ENCODE assay signal across 18 cellular contexts in genomic region chrX:150697641-150698040, GRCh38. TPM values are rescaled to one million over a fixed set of nuclear protein-coding genes. Genes with fewer than 3 reads are reported as not detected.
DNase-seq lines count a peak whose midpoint lies in the region; ATAC-seq lines count a peak whose summit lies in the region.
"Had no signal": no experiment of that assay in that cellular context is flagged by ENCODE, and none has a peak within 500 bp of the region (broad histone marks: within the 10 kb centered on the region; RNA-seq: fewer than 3 reads in every experiment).

No MANE protein-coding gene starts in this region.

- no peak overlapping the region for H3K9ac ChIP-seq in Karpas-422 (ENCODE audit: low read length)
- H3K9ac ChIP-seq: SK-N-SH had no signal

- no peaks in the 10 kb centered on the region for H3K9me2 ChIP-seq in Karpas-422 (replicated peaks; ENCODE audit: insufficient read depth, low read length)
- H3K9me2 ChIP-seq: SK-N-SH had no signal

- H3K4me1 ChIP-seq in Karpas-422 (ENCODE audit: low read length) = peaks cover 49% of the 10 kb centered on the region

- H2AFZ ChIP-seq in Karpas-422 (ENCODE audit: low read length) = no peak overlapping the region
- H2AFZ ChIP-seq: PC-9 had no signal

- H3K4me2 ChIP-seq in Karpas-422 (ENCODE audit: low read depth, low read length, poor library complexity, severe bottlenecking) = no peak overlapping the region
- H3K4me2 ChIP-seq: PC-9, SK-N-SH had no signal

- H3K4me1 Mint-ChIP-seq in activated CD4-positive, alpha-beta T cell treated with anti-CD3 and anti-CD28 coated beads, Interleukin-2, amount 10 ng/mL, durations not matched to agents 24 days and 14 days = peaks cover 41% of the 10 kb centered on the region
- peaks cover 38% of the 10 kb centered on the region for H3K4me1 Mint-ChIP-seq in activated T-helper 2 cell treated with anti-CD3 and anti-CD28 coated beads, Interferon-gamma antibody, Interleukin-2, Interleukin-4, amounts not matched to agents 10 μg/mL and 5 μg/mL and 100 μg/mL, durations not matched to agents 14 hours and 24 hours and 36 hours (ENCODE audit: low read depth)
- peaks cover 26 to 35% of the 10 kb centered on the region in 2 donors for H3K4me1 Mint-ChIP-seq in natural killer cell treated with Interleukin-12 subunit alpha and Interleukin-12 subunit beta and Interleukin-15 and Interleukin-18, amount 100 ng/mL, for 72 hours (ENCODE audit: low read depth in 2 of 2)

- H3K36me3 ChIP-seq in Karpas-422 (ENCODE audit: insufficient read depth, low read length) = peaks cover 9% of the 10 kb centered on the region; the same call in 1 of the 2 replicates
- H3K36me3 ChIP-seq: vagina had no signal

- no peak overlapping the region for H3K4me3 ChIP-seq in Karpas-422 (ENCODE audit: low read length)
- H3K4me3 ChIP-seq: PC-9, vagina had no signal

- peak overlapping the region; percentile 94 for H3K27ac ChIP-seq in Karpas-422 (ENCODE audit: low read length)
- H3K27ac ChIP-seq: PC-9, vagina had no signal

- peak overlapping the region; percentile 95 for H3K27ac Mint-ChIP-seq in activated CD4-positive, alpha-beta T cell treated with anti-CD3 and anti-CD28 coated beads, Interleukin-2, amount 10 ng/mL, durations not matched to agents 24 days and 14 days
- peak overlapping the region; percentile 92 for H3K27ac Mint-ChIP-seq in activated T-helper 2 cell treated with anti-CD3 and anti-CD28 coated beads, Interferon-gamma antibody, Interleukin-2, Interleukin-4, amounts not matched to agents 10 μg/mL and 5 μg/mL and 100 μg/mL, durations not matched to agents 14 hours and 24 hours and 36 hours
- H3K27ac Mint-ChIP-seq in natural killer cell treated with Interleukin-12 subunit alpha and Interleukin-12 subunit beta and Interleukin-15 and Interleukin-18, amount 100 ng/mL, for 72 hours = peak overlapping the region; percentile 78 to 91

- H4K20me1 ChIP-seq in Karpas-422 (ENCODE audit: insufficient read depth, low read depth, low read length) = peaks cover 6% of the 10 kb centered on the region; the same call in 1 of the 2 replicates

- H3K27me3 ChIP-seq in Karpas-422 (ENCODE audit: low read length) = no peaks in the 10 kb centered on the region
- H3K27me3 ChIP-seq: vagina had no signal

- no peaks in the 10 kb centered on the region for H3K27me3 Mint-ChIP-seq in activated CD4-positive, alpha-beta T cell treated with anti-CD3 and anti-CD28 coated beads, Interleukin-2, amount 10 ng/mL, durations not matched to agents 24 days and 14 days
- H3K27me3 Mint-ChIP-seq in activated T-helper 2 cell treated with anti-CD3 and anti-CD28 coated beads, Interferon-gamma antibody, Interleukin-2, Interleukin-4, amounts not matched to agents 10 μg/mL and 5 μg/mL and 100 μg/mL, durations not matched to agents 14 hours and 24 hours and 36 hours (ENCODE audit: low read depth) = no peaks in the 10 kb centered on the region
- H3K27me3 Mint-ChIP-seq in natural killer cell treated with Interleukin-12 subunit alpha and Interleukin-12 subunit beta and Interleukin-15 and Interleukin-18, amount 100 ng/mL, for 72 hours = peaks cover 0 to 3% of the 10 kb centered on the region in 2 donors
- H3K27me3 Mint-ChIP-seq: effector memory CD8-positive, alpha-beta T cell had no signal

- H3K9me3 Mint-ChIP-seq in activated CD4-positive, alpha-beta T cell treated with anti-CD3 and anti-CD28 coated beads, Interleukin-2, amount 10 ng/mL, durations not matched to agents 24 days and 14 days = no peaks in the 10 kb centered on the region
- H3K9me3 Mint-ChIP-seq in activated T-helper 2 cell treated with anti-CD3 and anti-CD28 coated beads, Interferon-gamma antibody, Interleukin-2, Interleukin-4, amounts not matched to agents 10 μg/mL and 5 μg/mL and 100 μg/mL, durations not matched to agents 14 hours and 24 hours and 36 hours = no peaks in the 10 kb centered on the region
- H3K9me3 Mint-ChIP-seq in natural killer cell treated with Interleukin-12 subunit alpha and Interleukin-12 subunit beta and Interleukin-15 and Interleukin-18, amount 100 ng/mL, for 72 hours = no peaks in the 10 kb centered on the region
- H3K9me3 Mint-ChIP-seq: effector memory CD8-positive, alpha-beta T cell had no signal

- intact Hi-C loops in activated CD4-positive, alpha-beta T cell treated with anti-CD3 and anti-CD28 coated beads, Interleukin-2, amount 10 ng/mL, durations not matched to agents 24 days and 14 days (cut with micrococcal nuclease) = loop anchor here (2.0 kb wide), 2 partner anchors 15 to 123 kb away; no protein-coding TSS in a partner anchor
- intact Hi-C loops in activated T-helper 2 cell treated with anti-CD3 and anti-CD28 coated beads, Interferon-gamma antibody, Interleukin-2, Interleukin-4, amounts not matched to agents 10 μg/mL and 5 μg/mL and 100 μg/mL, durations not matched to agents 14 hours and 24 hours and 36 hours (cut with micrococcal nuclease) = loop anchor here (5.0 to 10.0 kb wide), 3 partner anchors 215 to 1153 kb away; partner anchors contain the start of genes EOLA1, EOLA2 and HSFX3
- intact Hi-C loops in left ventricle myocardium superior (cut with micrococcal nuclease) = no loop called here

- H3K9me3 ChIP-seq in Karpas-422 (ENCODE audit: low read length) = no peaks in the 10 kb centered on the region
- H3K9me3 ChIP-seq: SK-N-SH, vagina had no signal

- H3K79me2 ChIP-seq in Karpas-422 (ENCODE audit: low read length) = peaks cover 72% of the 10 kb centered on the region

- peak; percentile 18 to 46 for ATAC-seq in natural killer cell treated with Interleukin-12 subunit alpha and Interleukin-12 subunit beta and Interleukin-15 and Interleukin-18, amount 100 ng/mL, for 72 hours
- ATAC-seq in GM21367 (IDR thresholded peaks at IDR 0.05; ENCODE audit: unreplicated experiment) (no peak), left ventricle myocardium superior (no peak)
- ATAC-seq: effector memory CD8-positive, alpha-beta T cell had no signal

- H3K36me3 Mint-ChIP-seq in activated CD4-positive, alpha-beta T cell treated with anti-CD3 and anti-CD28 coated beads, Interleukin-2, amount 10 ng/mL, durations not matched to agents 24 days and 14 days (ENCODE audit: low read depth) = peaks cover 25% of the 10 kb centered on the region
- peaks cover 29% of the 10 kb centered on the region for H3K36me3 Mint-ChIP-seq in activated T-helper 2 cell treated with anti-CD3 and anti-CD28 coated beads, Interferon-gamma antibody, Interleukin-2, Interleukin-4, amounts not matched to agents 10 μg/mL and 5 μg/mL and 100 μg/mL, durations not matched to agents 14 hours and 24 hours and 36 hours (ENCODE audit: low read depth)
- no peaks in the 10 kb centered on the region for H3K36me3 Mint-ChIP-seq in natural killer cell treated with Interleukin-12 subunit alpha and Interleukin-12 subunit beta and Interleukin-15 and Interleukin-18, amount 100 ng/mL, for 72 hours

- peak overlapping the region; percentile 80 for H3K4me3 Mint-ChIP-seq in activated CD4-positive, alpha-beta T cell treated with anti-CD3 and anti-CD28 coated beads, Interleukin-2, amount 10 ng/mL, durations not matched to agents 24 days and 14 days
- H3K4me3 Mint-ChIP-seq in activated T-helper 2 cell treated with anti-CD3 and anti-CD28 coated beads, Interferon-gamma antibody, Interleukin-2, Interleukin-4, amounts not matched to agents 10 μg/mL and 5 μg/mL and 100 μg/mL, durations not matched to agents 14 hours and 24 hours and 36 hours (ENCODE audit: low read depth) = peak overlapping the region; percentile 18
- H3K4me3 Mint-ChIP-seq in natural killer cell treated with Interleukin-12 subunit alpha and Interleukin-12 subunit beta and Interleukin-15 and Interleukin-18, amount 100 ng/mL, for 72 hours = peak overlapping the region; percentile 84

- DNase-seq in activated CD4-positive, alpha-beta T cell treated with anti-CD3 and anti-CD28 coated beads, Interleukin-2, amount 10 ng/mL, durations not matched to agents 24 days and 14 days = no peak
- DNase-seq in activated CD4-positive, alpha-beta T cell treated with anti-CD3 and anti-CD28 coated beads, Interleukin-2, amount 50 U/mL, for 1 hour = no peak
- DNase-seq in Karpas-422 (no peak), superior temporal gyrus (ENCODE audit: extremely low spot score) (no peak), left ventricle myocardium superior (no peak)
- no peak for DNase-seq in activated T-helper 2 cell treated with anti-CD3 and anti-CD28 coated beads, Interferon-gamma antibody, Interleukin-2, Interleukin-4, amounts not matched to agents 10 μg/mL and 5 μg/mL and 100 μg/mL, durations not matched to agents 14 hours and 24 hours and 36 hours (ENCODE audit: low spot score)
- DNase-seq in natural killer cell treated with Interleukin-12 subunit alpha and Interleukin-12 subunit beta and Interleukin-15 and Interleukin-18, amount 100 ng/mL, for 72 hours (ENCODE audit: low spot score) = no peak
- DNase-seq: activated CD8-positive, alpha-beta memory T cell treated with anti-CD3 and anti-CD28 coated beads, Interleukin-2, amount 50 U/mL, for 4 hours; amygdala; effector memory CD8-positive, alpha-beta T cell; NCI-H1092 treated with DMSO at 0.1 percent for 48 hours; NCI-H2171; nucleus accumbens; SK-N-SH; stimulated activated naive CD4-positive, alpha-beta T cell treated with Interleukin-2 at 50 U/mL for 16 hours had no signal

RNA-seq across cellular contexts. Expression of gene MTMR1, which starts 4.4 kb away (rescaled TPM):
- total RNA-seq in activated CD4-positive, alpha-beta T cell treated with anti-CD3 and anti-CD28 coated beads, Interleukin-2, amount 10 ng/mL, durations not matched to agents 24 days and 14 days = 30.6 and 34.5 TPM in 2 replicates
- total RNA-seq in Karpas-422 (2014; rRNA removed; shearing (Covaris generic); ENCODE audit: low replicate concordance) = 23.0 and 33.2 TPM in 2 replicates
- 31.4 and 32.5 TPM in 2 replicates for total RNA-seq in activated T-helper 2 cell treated with anti-CD3 and anti-CD28 coated beads, Interferon-gamma antibody, Interleukin-2, Interleukin-4, amounts not matched to agents 10 μg/mL and 5 μg/mL and 100 μg/mL, durations not matched to agents 14 hours and 24 hours and 36 hours
- 10 to 100 TPM; 32.1 to 37.1 TPM for total RNA-seq in natural killer cell treated with Interleukin-12 subunit alpha and Interleukin-12 subunit beta and Interleukin-15 and Interleukin-18, amount 100 ng/mL, for 72 hours
- 20.7 TPM for total RNA-seq in left ventricle myocardium superior

Comparison
In these comparisons a context has a peak if more than half of its experiments do, and no peak if none do; other contexts are left out.
1. H3K4me3 Mint-ChIP-seq: peak in every context shown above with its lines; median percentile 84 in natural killer cell treated with Interleukin-12 subunit alpha and Interleukin-12 subunit beta and Interleukin-15 and Interleukin-18, amount 100 ng/mL, for 72 hours; 80 in activated CD4-positive, alpha-beta T cell treated with anti-CD3 and anti-CD28 coated beads, Interleukin-2, amount 10 ng/mL, durations not matched to agents 24 days and 14 days; 18 in activated T-helper 2 cell treated with anti-CD3 and anti-CD28 coated beads, Interferon-gamma antibody, Interleukin-2, Interleukin-4, amounts not matched to agents 10 μg/mL and 5 μg/mL and 100 μg/mL, durations not matched to agents 14 hours and 24 hours and 36 hours.
2. ATAC-seq: peak in natural killer cell treated with Interleukin-12 subunit alpha and Interleukin-12 subunit beta and Interleukin-15 and Interleukin-18, amount 100 ng/mL, for 72 hours (2 of 2); none in GM21367 (single experiment) and left ventricle myocardium superior (single experiment).
3. Peak in every context shown above with its lines, with median percentiles within 50 percentile points of each other: H3K27ac Mint-ChIP-seq.